ENCODE assay signal across 12 cellular contexts in genomic region chr1:6454856-6455751, GRCh38. TPM values are rescaled to one million over a fixed set of nuclear protein-coding genes. Genes with fewer than 3 reads are reported as not detected.
DNase-seq lines count a peak whose midpoint lies in the region; ATAC-seq, FAIRE-seq and TF ChIP-seq lines count a peak whose summit lies in the region.
"Had no signal": no experiment of that assay in that cellular context is flagged by ENCODE, and none has a peak within 500 bp of the region (broad histone marks: within the 10 kb centered on the region; RNA-seq: fewer than 3 reads in every experiment).

No MANE protein-coding gene starts in this region.

- intact Hi-C loops in K562 (cut with micrococcal nuclease), result no loop called here

- no peaks in the 10 kb centered on the region for H3K9me1 ChIP-seq in K562 (ENCODE audit: control insufficient read depth, insufficient read depth, low read length)

- no peak overlapping the region for H3K27ac ChIP-seq in K562 (ENCODE audit: extremely low read depth, low read depth, low read length)
- no peak overlapping the region for H3K27ac ChIP-seq in mesodermal cell (ENCODE audit: low read depth, low read length, severe bottlenecking)

- in situ Hi-C loops in KBM-7 (cut with MboI; ENCODE audit: low pct_unique_long_range_greater_than_20kb, low sequenced_read_pairs), result no loop called here
- in situ Hi-C loops in K562 (cut with MboI), result no loop called here

- H4K20me1 ChIP-seq in K562 (replicated peaks; ENCODE audit: control insufficient read depth, insufficient read depth, low read length), result peaks cover 4% of the 10 kb centered on the region; the same call in 1 of the 2 replicates

- no peak overlapping the region for H3K9ac ChIP-seq in K562 (ENCODE audit: insufficient read depth in 1 of 2, low read depth in 2 of 2, low read length in 2 of 2)

- H3K9me3 ChIP-seq in K562 (replicated peaks; ENCODE audit: control insufficient read depth, insufficient read depth, low read depth, low read length) (no peaks in the 10 kb centered on the region), mesodermal cell (ENCODE audit: control insufficient read depth, low read length) (no peaks in the 10 kb centered on the region)

- POLR2A ChIA-PET in K562 (lab: Yijun Ruan, JAX), result interaction anchor here (0.6 kb wide), 1 partner anchor 13 kb away, joined by 3 read pairs; no protein-coding TSS in a partner anchor

- H3K4me1 ChIP-seq in K562 (replicated peaks in 1 of 2; ENCODE audit: control insufficient read depth in 2 of 2, insufficient read depth in 2 of 2, low read length in 2 of 2) (peaks cover 0 to 42% of the 10 kb centered on the region in 2 experiments; a peak in 2 of 5 replicates), mesodermal cell (ENCODE audit: control insufficient read depth, insufficient read depth, low read length, poor library complexity, severe bottlenecking) (peaks cover 3% of the 10 kb centered on the region)

- ATAC-seq in K562 (no peak), GM19023 (IDR thresholded peaks at IDR 0.05; ENCODE audit: unreplicated experiment) (no peak), GM21786 (IDR thresholded peaks at IDR 0.05; ENCODE audit: unreplicated experiment) (no peak)

- no peak overlapping the region for H3K4me2 ChIP-seq in K562 (ENCODE audit: insufficient read depth, low read length)

- TF ChIP-seq EP300 in K562 (IDR thresholded peaks at IDR 0.05; ENCODE audit: low read length), result no peak

- no peak for TF ChIP-seq CTCF in K562 (IDR thresholded peaks at IDR 0.05 in 2 of 3, conservative IDR thresholded peaks at IDR 0.05 in 1 of 3; ENCODE audit: insufficient read depth in 2 of 3, low read depth in 1 of 3, low read length in 3 of 3)

- no peak for FAIRE-seq in K562 (lab: Jason Lieb, UNC)

- peaks cover 36 to 79% of the 10 kb centered on the region in 2 experiments for H3K27me3 ChIP-seq in K562 (ENCODE audit: control insufficient read depth in 2 of 2, insufficient read depth in 2 of 2, low read length in 2 of 2)

- no TSS peak for BruUV-seq in K562 (replicated peaks; lab: Mats Ljungman, UMichigan)

- CTCF ChIA-PET in K562 (lab: Yijun Ruan, JAX; ENCODE audit: low intra/inter-chr PET ratio), result no interaction called here

- WGBS in K562 (ENCODE audit: insufficient coverage, low coverage, missing lambda C conversion rate), result 68% methylated on average over 69 of the region's 115 CpGs
- 18 to 21% methylated on average over 91 to 98 of the region's 115 CpGs for WGBS in mesodermal cell (ENCODE audit: insufficient coverage in 2 of 2), 2 experiments

- DNase-seq in D341Med (ENCODE audit: low spot score) (peak; percentile 67), KBM-7 (peak; percentile 37), K562 (ENCODE audit: extremely low read depth in 1 of 4, low spot score in 3 of 4) (no peak), 8988T (no peak), pons (ENCODE audit: low spot score) (no peak)
- DNase-seq: amniotic stem cell, DND-41, substantia nigra had no signal

- H2AFZ ChIP-seq in K562 (ENCODE audit: low read depth, low read length), result no peak overlapping the region

- H3K4me3 ChIP-seq in K562 (no peak overlapping the region), mesodermal cell (ENCODE audit: extremely low read depth, insufficient read depth, low read length, poor library complexity, severe bottlenecking) (peak overlapping the region; percentile 11)

- H3K36me3 ChIP-seq in K562 (ENCODE audit: control insufficient read depth, insufficient read depth, low read length), result no peaks in the 10 kb centered on the region
- H3K36me3 ChIP-seq in mesodermal cell (ENCODE audit: control insufficient read depth, insufficient read depth, low read length), result no peaks in the 10 kb centered on the region

- no peak for TF ChIP-seq POLR2A in K562 (conservative IDR thresholded peaks at IDR 0.05)

- no peaks in the 10 kb centered on the region for H3K79me2 ChIP-seq in K562 (ENCODE audit: control insufficient read depth, insufficient read depth, low read length)

- no peak for TF ChIP-seq RAD21 in K562 (CRISPR knock-in tag; conservative IDR thresholded peaks at IDR 0.05 in 1 of 2, IDR thresholded peaks at IDR 0.05 in 1 of 2)

RNA-seq across cellular contexts. Expression of gene TNFRSF25, which starts 10.9 kb away (rescaled TPM):
- 2.3 TPM in 1 of 2 replicates, not detected in the other for total RNA-seq in K562 (2011; cell fraction: chromatin; rRNA removed; ENCODE audit: low replicate concordance)
- 0.26 and 2.2 TPM in 2 replicates for total RNA-seq in K562 (2011; cell fraction: nucleolus; rRNA removed)
- total RNA-seq in K562 (2011; cell fraction: nucleoplasm; rRNA removed), result 1.2 and 1.6 TPM in 2 replicates
- total RNA-seq in K562 (2014; rRNA removed), result not detected in 2 replicates
- total RNA-seq in K562 (2014; rRNA removed; fragmentation: Illumina TruSeq; extraction: Trizol), result not detected in 2 replicates
- total RNA-seq in K562 (2015; rRNA removed; fragmentation: Illumina TruSeq; extraction: Trizol), result not detected in 2 replicates
- 0.49 and 0.89 TPM in 2 replicates for total RNA-seq in K562 (2021)
- 0.14 and 0.24 TPM in 2 replicates for polyA plus RNA-seq in K562 (2011; rRNA removed)
- 0.16 and 0.30 TPM in 2 replicates for polyA plus RNA-seq in K562 (2011; cell fraction: cytosol; rRNA removed)
- 0.90 and 2.6 TPM in 2 replicates for polyA plus RNA-seq in K562 (2011; cell fraction: nucleus; rRNA removed)
- polyA plus RNA-seq in K562 (2012), result 0.10 and 0.14 TPM in 2 replicates
- polyA plus RNA-seq in K562 (2014; fragmentation: Illumina TruSeq; extraction: Trizol), result not detected in 2 replicates
- not detected for polyA plus RNA-seq in K562 (2014; fragmentation: Nextera tagmentation; extraction: Ambion mirVana)
- polyA plus RNA-seq in K562 (2014; rRNA removed), result not detected in 2 replicates
- polyA minus RNA-seq in K562 (2011; rRNA and poly(A)+ RNA removed), result not detected in 2 replicates
- polyA minus RNA-seq in K562 (2011; cell fraction: cytosol; rRNA and poly(A)+ RNA removed), result not detected in 2 replicates
- 0.13 TPM in 1 of 2 replicates, not detected in the other for polyA minus RNA-seq in K562 (2011; cell fraction: nucleus; rRNA and poly(A)+ RNA removed)
- 30.6 TPM for polyA plus RNA-seq in mesodermal cell (2013, experiment 1 of 2)
- polyA plus RNA-seq in mesodermal cell (2013, experiment 2 of 2), result 24.6 TPM

RNA-seq across cellular contexts. Expression of gene ESPN, which starts 30.5 kb away (rescaled TPM):
- 1.6 and 6.0 TPM in 2 replicates for total RNA-seq in K562 (2011; cell fraction: chromatin; rRNA removed; ENCODE audit: low replicate concordance)
- total RNA-seq in K562 (2011; cell fraction: nucleolus; rRNA removed), result 4.0 and 4.7 TPM in 2 replicates
- 1.8 and 2.4 TPM in 2 replicates for total RNA-seq in K562 (2011; cell fraction: nucleoplasm; rRNA removed)
- 0.36 and 0.45 TPM in 2 replicates for total RNA-seq in K562 (2014; rRNA removed)
- total RNA-seq in K562 (2014; rRNA removed; fragmentation: Illumina TruSeq; extraction: Trizol), result 0.07 TPM in 1 of 2 replicates, not detected in the other
- 0.15 TPM in 1 of 2 replicates, not detected in the other for total RNA-seq in K562 (2015; rRNA removed; fragmentation: Illumina TruSeq; extraction: Trizol)
- total RNA-seq in K562 (2021), result 1.2 and 1.7 TPM in 2 replicates
- 0.54 and 2.9 TPM in 2 replicates for polyA plus RNA-seq in K562 (2011; rRNA removed)
- 1.2 and 1.9 TPM in 2 replicates for polyA plus RNA-seq in K562 (2011; cell fraction: cytosol; rRNA removed)
- 9.2 and 25.5 TPM in 2 replicates for polyA plus RNA-seq in K562 (2011; cell fraction: nucleus; rRNA removed)
- 2.0 and 5.0 TPM in 2 replicates for polyA plus RNA-seq in K562 (2012)
- polyA plus RNA-seq in K562 (2014; fragmentation: Illumina TruSeq; extraction: Trizol), result 0.07 and 0.11 TPM in 2 replicates
- not detected for polyA plus RNA-seq in K562 (2014; fragmentation: Nextera tagmentation; extraction: Ambion mirVana)
- 0.65 and 2.9 TPM in 2 replicates for polyA plus RNA-seq in K562 (2014; rRNA removed)
- polyA minus RNA-seq in K562 (2011; rRNA and poly(A)+ RNA removed), result 0.11 TPM in 1 of 2 replicates, not detected in the other
- polyA minus RNA-seq in K562 (2011; cell fraction: cytosol; rRNA and poly(A)+ RNA removed), result 0.95 and 3.8 TPM in 2 replicates
- polyA minus RNA-seq in K562 (2011; cell fraction: nucleus; rRNA and poly(A)+ RNA removed), result 3.4 and 3.5 TPM in 2 replicates
- 2.0 TPM for polyA plus RNA-seq in mesodermal cell (2013, experiment 1 of 2)
- 0.91 TPM for polyA plus RNA-seq in mesodermal cell (2013, experiment 2 of 2)
- total RNA-seq: fibroblast of villous mesenchyme had no signal

RNA-seq across cellular contexts. Expression of gene HES2, which starts 35.4 kb away (rescaled TPM):
- 0.65 and 0.90 TPM in 2 replicates for total RNA-seq in K562 (2011; cell fraction: chromatin; rRNA removed; ENCODE audit: low replicate concordance)
- 0.53 and 1.7 TPM in 2 replicates for total RNA-seq in K562 (2011; cell fraction: nucleolus; rRNA removed)
- total RNA-seq in K562 (2011; cell fraction: nucleoplasm; rRNA removed), result 0.53 and 0.66 TPM in 2 replicates
- total RNA-seq in K562 (2014; rRNA removed) (0.04 and 0.05 TPM in 2 replicates), K562 (2014; rRNA removed; fragmentation: Illumina TruSeq; extraction: Trizol) (0.07 TPM in 1 of 2 replicates, not detected in the other), K562 (2015; rRNA removed; fragmentation: Illumina TruSeq; extraction: Trizol) (not detected in 2 replicates), K562 (2021) (0.18 TPM in 1 of 2 replicates, not detected in the other)
- polyA plus RNA-seq in K562 (2011; rRNA removed) (0.08 and 0.15 TPM in 2 replicates), K562 (2014; fragmentation: Illumina TruSeq; extraction: Trizol) (0.06 TPM in 2 replicates), K562 (2014; fragmentation: Nextera tagmentation; extraction: Ambion mirVana) (not detected), K562 (2014; rRNA removed) (not detected in 2 replicates)
- polyA plus RNA-seq in K562 (2011; cell fraction: cytosol; rRNA removed), result 0.21 and 0.25 TPM in 2 replicates
- polyA plus RNA-seq in K562 (2011; cell fraction: nucleus; rRNA removed), result 0.25 and 0.80 TPM in 2 replicates
- 0.08 TPM in 1 of 2 replicates, not detected in the other for polyA plus RNA-seq in K562 (2012)
- polyA minus RNA-seq in K562 (2011; rRNA and poly(A)+ RNA removed), result 0.30 and 0.32 TPM in 2 replicates
- 0.91 TPM in 1 of 2 replicates, not detected in the other for polyA minus RNA-seq in K562 (2011; cell fraction: cytosol; rRNA and poly(A)+ RNA removed)
- 0.11 and 0.81 TPM in 2 replicates for polyA minus RNA-seq in K562 (2011; cell fraction: nucleus; rRNA and poly(A)+ RNA removed)
- 0.18 TPM for polyA plus RNA-seq in mesodermal cell (2013, experiment 1 of 2)
- 0.20 TPM for polyA plus RNA-seq in mesodermal cell (2013, experiment 2 of 2)

RNA-seq across cellular contexts. Expression of gene PLEKHG5, which starts 36.4 kb away (rescaled TPM):
- total RNA-seq in K562 (2011; cell fraction: chromatin; rRNA removed; ENCODE audit: low replicate concordance), result 0.51 and 2.5 TPM in 2 replicates
- 1.4 and 1.5 TPM in 2 replicates for total RNA-seq in K562 (2011; cell fraction: nucleolus; rRNA removed)
- total RNA-seq in K562 (2011; cell fraction: nucleoplasm; rRNA removed), result 0.88 and 0.99 TPM in 2 replicates
- total RNA-seq in K562 (2014; rRNA removed) (0.05 and 0.20 TPM in 2 replicates), K562 (2014; rRNA removed; fragmentation: Illumina TruSeq; extraction: Trizol) (0.04 TPM in 1 of 2 replicates, not detected in the other), K562 (2015; rRNA removed; fragmentation: Illumina TruSeq; extraction: Trizol) (not detected in 2 replicates), K562 (2021) (0.29 TPM in 2 replicates)
- polyA plus RNA-seq in K562 (2011; rRNA removed) (0.11 and 0.16 TPM in 2 replicates), K562 (2014; fragmentation: Illumina TruSeq; extraction: Trizol) (0.07 and 0.12 TPM in 2 replicates), K562 (2014; fragmentation: Nextera tagmentation; extraction: Ambion mirVana) (not detected), K562 (2014; rRNA removed) (0.13 and 0.26 TPM in 2 replicates)
- polyA plus RNA-seq in K562 (2011; cell fraction: cytosol; rRNA removed), result 0.06 and 0.49 TPM in 2 replicates
- 0.94 and 1.8 TPM in 2 replicates for polyA plus RNA-seq in K562 (2011; cell fraction: nucleus; rRNA removed)
- 0.04 and 0.07 TPM in 2 replicates for polyA plus RNA-seq in K562 (2012)
- polyA minus RNA-seq in K562 (2011; rRNA and poly(A)+ RNA removed), result 0.12 and 0.14 TPM in 2 replicates
- 0.29 TPM in 1 of 2 replicates, not detected in the other for polyA minus RNA-seq in K562 (2011; cell fraction: cytosol; rRNA and poly(A)+ RNA removed)
- 1.2 TPM in 2 replicates for polyA minus RNA-seq in K562 (2011; cell fraction: nucleus; rRNA and poly(A)+ RNA removed)
- 27.1 TPM for polyA plus RNA-seq in mesodermal cell (2013, experiment 1 of 2)
- 23.0 TPM for polyA plus RNA-seq in mesodermal cell (2013, experiment 2 of 2)

Comparison
In these comparisons a context has a peak if more than half of its experiments do, and no peak if none do; other contexts are left out.
1. DNase-seq: peak in D341Med (single experiment) and KBM-7 (single experiment); none in K562 (0 of 4), 8988T (single experiment) and pons (single experiment).